34 cellular contexts compared by ENCODE assay signal in the genomic region with DNA sequence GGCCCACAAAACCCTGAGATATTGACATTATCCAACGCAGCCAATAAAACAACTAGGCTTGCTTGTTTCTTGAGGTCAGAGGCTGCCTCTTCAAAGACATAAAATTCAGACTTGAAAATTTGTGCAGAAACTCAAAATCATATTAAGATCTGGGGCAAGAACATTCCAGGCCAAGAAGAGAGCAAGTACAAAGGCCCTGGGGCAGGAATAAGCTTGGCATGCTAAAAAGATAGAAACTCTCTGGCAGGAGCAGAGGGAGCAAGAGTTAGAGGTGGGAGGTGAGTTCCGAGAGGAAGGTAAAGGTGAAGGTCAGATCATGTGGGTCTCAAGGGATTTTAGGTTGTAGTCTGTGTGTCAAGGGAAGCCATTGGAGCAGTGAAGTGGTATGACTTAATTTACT.
"Had no signal": no experiment of that assay in that cellular context is flagged by ENCODE, and none has a peak within 500 bp of the region (broad histone marks: within the 10 kb centered on the region; RNA-seq: fewer than 3 reads in every experiment).

No MANE protein-coding gene starts in this region.

- H3K4me1 ChIP-seq: adrenal gland, body of pancreas, breast epithelium had no signal

- H3K36me3 ChIP-seq: adrenal gland, brain microvascular endothelial cell, breast epithelium had no signal

- H3K4me3 Mint-ChIP-seq: activated B cell treated with CpG ODN at 0.5 μM for 24 hours; activated CD4-positive, alpha-beta memory T cell treated with anti-CD3 and anti-CD28 coated beads for 36 hours; activated CD4-positive, alpha-beta T cell treated with anti-CD3 and anti-CD28 coated beads, Interleukin-2, amount 10 ng/mL, durations not matched to agents 24 days and 14 days; activated CD8-positive, alpha-beta T cell treated with anti-CD3 and anti-CD28 coated beads for 36 hours; activated naive CD4-positive, alpha-beta T cell treated with anti-CD3 and anti-CD28 coated beads for 36 hours; activated naive CD8-positive, alpha-beta T cell treated with anti-CD3 and anti-CD28 coated beads for 36 hours; activated T-cell treated with anti-CD3 and anti-CD28 coated beads, Interleukin-2, amount 50 U/mL, for 4 hours; activated T-cell treated with anti-CD3 and anti-CD28 coated beads, Interleukin-2, amount 50 U/mL, for 72 hours; activated T-helper 1 cell treated with anti-CD3 and anti-CD28 coated beads, Interleukin-12 subunit alpha, Interleukin-12 subunit beta, Interleukin-2, Interleukin-4 antibody, amounts not matched to agents 30 ng/mL and 10 ng/mL and 1 ng/mL, durations not matched to agents 14 hours and 24 hours and 36 hours; activated T-helper 17 cell treated with anti-CD3 and anti-CD28 coated beads, Interleukin-2, amount 50 U/mL, for 72 hours; T-cell; T-helper 2 cell treated with Interferon-gamma antibody and Interleukin-4, amounts not matched to agents 5 μg/mL and 100 μg/mL, for 36 hours had no signal

- H3K27me3 ChIP-seq: adrenal gland, body of pancreas, breast epithelium had no signal

- ATAC-seq: activated CD8-positive, alpha-beta T cell treated with anti-CD3 and anti-CD28 coated beads for 36 hours; activated naive CD4-positive, alpha-beta T cell treated with anti-CD3 and anti-CD28 coated beads, Interleukin-2, amount 50 U/mL, for 72 hours; activated T-cell treated with anti-CD3 and anti-CD28 coated beads, Interleukin-2, amount 50 U/mL, for 4 hours; activated T-cell treated with anti-CD3 and anti-CD28 coated beads, Interleukin-2, amount 50 U/mL, for 72 hours; activated T-helper 17 cell treated with anti-CD3 and anti-CD28 coated beads, Interleukin-2, amount 50 U/mL, for 72 hours; body of pancreas; T-cell had no signal

- H3K4me3 ChIP-seq: adrenal gland, body of pancreas, breast epithelium had no signal

- DNase-seq: activated B cell treated with CpG ODN at 0.5 μM for 24 hours; activated CD4-positive, alpha-beta memory T cell treated with anti-CD3 and anti-CD28 coated beads for 36 hours; activated CD4-positive, alpha-beta T cell treated with anti-CD3 and anti-CD28 coated beads for 4 hours; activated CD4-positive, alpha-beta T cell treated with anti-CD3 and anti-CD28 coated beads, Interleukin-2, amount 10 ng/mL, durations not matched to agents 24 days and 14 days; activated CD4-positive, alpha-beta T cell treated with anti-CD3 and anti-CD28 coated beads, Interleukin-2, amount 50 U/mL, for 1 hour; activated CD4-positive, alpha-beta T cell treated with anti-CD3 and anti-CD28 coated beads, Interleukin-2, amount 50 U/mL, for 4 hours; activated CD4-positive, CD25-positive, alpha-beta regulatory T cell treated with anti-CD3 and anti-CD28 coated beads, Interleukin-2, amount 50 U/mL, for 72 hours; activated CD8-positive, alpha-beta memory T cell treated with anti-CD3 and anti-CD28 coated beads, Interleukin-2, amount 50 U/mL, for 4 hours; activated CD8-positive, alpha-beta T cell treated with anti-CD3 and anti-CD28 coated beads for 36 hours; activated effector memory CD4-positive, alpha-beta T cell treated with anti-CD3 and anti-CD28 coated beads, Interleukin-2, amount 50 U/mL, for 16 hours; activated gamma-delta T cell treated with Interleukin-2 at 50 U/mL for 16 hours; activated naive CD4-positive, alpha-beta T cell; activated naive CD4-positive, alpha-beta T cell treated with anti-CD3 and anti-CD28 coated beads for 36 hours; activated naive CD4-positive, alpha-beta T cell treated with anti-CD3 and anti-CD28 coated beads, Interleukin-2, amount 50 U/mL, for 16 hours; activated naive CD8-positive, alpha-beta T cell treated with anti-CD3 and anti-CD28 coated beads for 36 hours; activated T-cell treated with anti-CD3 and anti-CD28 coated beads for 4 hours; activated T-cell treated with anti-CD3 and anti-CD28 coated beads, Interleukin-2, amount 50 U/mL, for 1 hour; activated T-cell treated with anti-CD3 and anti-CD28 coated beads, Interleukin-2, amount 50 U/mL, for 4 hours; activated T-cell treated with anti-CD3 and anti-CD28 coated beads, Interleukin-2, amount 50 U/mL, for 72 hours; adrenal gland; amniotic stem cell; aorta; body of pancreas; brain microvascular endothelial cell; central memory CD4-positive, alpha-beta T cell; T-cell; T-helper 2 cell; T-helper 9 cell had no signal

- H3K9me3 ChIP-seq: adrenal gland, body of pancreas, breast epithelium had no signal

- H3K4me1 Mint-ChIP-seq: activated naive CD8-positive, alpha-beta T cell treated with anti-CD3 and anti-CD28 coated beads for 36 hours; activated T-helper 17 cell treated with anti-CD3 and anti-CD28 coated beads, Interleukin-2, amount 50 U/mL, for 72 hours had no signal

- H3K27ac ChIP-seq: adrenal gland, body of pancreas, brain microvascular endothelial cell, breast epithelium, VCaP had no signal

- H3K27ac Mint-ChIP-seq: activated B cell treated with CpG ODN at 0.5 μM for 24 hours; activated CD4-positive, alpha-beta memory T cell treated with anti-CD3 and anti-CD28 coated beads for 36 hours; activated CD4-positive, alpha-beta T cell treated with anti-CD3 and anti-CD28 coated beads, Interleukin-2, amount 10 ng/mL, durations not matched to agents 24 days and 14 days; activated CD8-positive, alpha-beta T cell treated with anti-CD3 and anti-CD28 coated beads for 36 hours; activated naive CD4-positive, alpha-beta T cell treated with anti-CD3 and anti-CD28 coated beads for 36 hours; activated naive CD4-positive, alpha-beta T cell treated with anti-CD3 and anti-CD28 coated beads, Interleukin-2, amount 50 U/mL, for 72 hours; activated naive CD8-positive, alpha-beta T cell treated with anti-CD3 and anti-CD28 coated beads for 36 hours; activated T-cell treated with anti-CD3 and anti-CD28 coated beads, Interleukin-2, amount 50 U/mL, for 72 hours; activated T-helper 1 cell treated with anti-CD3 and anti-CD28 coated beads, Interleukin-12 subunit alpha, Interleukin-12 subunit beta, Interleukin-2, Interleukin-4 antibody, amounts not matched to agents 30 ng/mL and 10 ng/mL and 1 ng/mL, durations not matched to agents 14 hours and 24 hours and 36 hours; activated T-helper 17 cell treated with anti-CD3 and anti-CD28 coated beads, Interleukin-2, amount 50 U/mL, for 72 hours; T-cell; T-helper 2 cell treated with Interferon-gamma antibody and Interleukin-4, amounts not matched to agents 5 μg/mL and 100 μg/mL, for 36 hours had no signal

- H3K36me3 Mint-ChIP-seq: activated CD4-positive, alpha-beta memory T cell treated with anti-CD3 and anti-CD28 coated beads for 36 hours; activated naive CD4-positive, alpha-beta T cell treated with anti-CD3 and anti-CD28 coated beads, Interleukin-2, amount 50 U/mL, for 72 hours; activated naive CD8-positive, alpha-beta T cell treated with anti-CD3 and anti-CD28 coated beads for 36 hours; T-cell had no signal
